Comparison of ENCODE assay signal across 19 cellular contexts in the genomic region with DNA sequence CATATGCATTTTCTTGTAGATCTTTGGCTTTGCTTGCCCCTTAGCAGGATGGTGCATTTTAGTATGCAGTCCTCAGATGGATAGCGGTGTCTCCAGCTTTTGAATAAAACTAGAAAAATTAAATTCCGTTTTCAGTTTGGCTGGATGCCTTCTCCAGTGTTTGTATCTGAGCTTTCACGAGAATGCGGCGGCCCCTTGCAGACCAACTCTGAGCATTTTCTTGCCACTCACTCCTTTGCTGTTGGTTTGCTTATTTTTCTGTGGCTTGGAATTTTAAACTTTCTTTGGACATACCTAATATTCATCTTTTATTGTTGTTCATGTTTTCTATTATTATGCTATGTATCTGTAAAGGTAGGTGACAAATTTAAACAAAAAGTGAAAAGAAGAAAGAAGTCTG.
A peak's percentile ranks its signal among the peaks of the same experiment; 100 is the strongest.
DNase-seq lines count a peak whose midpoint lies in the region; ATAC-seq and TF ChIP-seq lines count a peak whose summit lies in the region.
"Had no signal": no experiment of that assay in that cellular context is flagged by ENCODE, and none has a peak within 500 bp of the region (broad histone marks: within the 10 kb centered on the region; RNA-seq: fewer than 3 reads in every experiment).

No MANE protein-coding gene starts in this region.

- H3K27ac ChIP-seq in heart left ventricle (peak overlapping the region in 6 of 12 donors; percentile 1 to 38 (median 8)), gastroesophageal sphincter (peak overlapping the region; percentile 41 to 56 (median 47)), sigmoid colon (peak overlapping the region; percentile 7 to 72 (median 28))
- H3K27ac ChIP-seq: C4-2B, KMS-11, PC-9 had no signal

- peaks cover 0 to 54% (median 22%) of the 10 kb centered on the region in 12 donors for H3K4me1 ChIP-seq in heart left ventricle
- peaks cover 4 to 71% (median 4%) of the 10 kb centered on the region in 3 donors for H3K4me1 ChIP-seq in gastroesophageal sphincter
- H3K4me1 ChIP-seq in sigmoid colon: peaks cover 0 to 42% (median 32%) of the 10 kb centered on the region in 4 donors

- H3K36me3 ChIP-seq in heart left ventricle: no peaks in the 10 kb centered on the region
- no peaks in the 10 kb centered on the region for H3K36me3 ChIP-seq in gastroesophageal sphincter
- no peaks in the 10 kb centered on the region for H3K36me3 ChIP-seq in sigmoid colon

- intact Hi-C loops in heart left ventricle (cut with DNase I) (no loop called here), left cardiac atrium (cut with DNase I) (no loop called here), sigmoid colon (cut with DNase I) (no loop called here)

- H3K4me3 ChIP-seq in heart left ventricle: peak overlapping the region in 8 of 12 donors; percentile 4 to 37 (median 14)
- peak overlapping the region; percentile 11 to 22 for H3K4me3 ChIP-seq in gastroesophageal sphincter
- peak overlapping the region in 2 of 4 donors; percentile 7 to 12 for H3K4me3 ChIP-seq in sigmoid colon
- H3K4me3 ChIP-seq: PC-9 had no signal

- H3K9me3 ChIP-seq in heart left ventricle: no peaks in the 10 kb centered on the region
- no peaks in the 10 kb centered on the region for H3K9me3 ChIP-seq in gastroesophageal sphincter
- H3K9me3 ChIP-seq in sigmoid colon: no peaks in the 10 kb centered on the region

- no peak for DNase-seq in heart left ventricle
- DNase-seq in left cardiac atrium: no peak
- DNase-seq in sigmoid colon: no peak
- DNase-seq in Ammon's horn (ENCODE audit: low spot score): no peak
- DNase-seq in NCI-H1105 (lab: John Stamatoyannopoulos, UW): no peak
- DNase-seq: 8988T, COR-L47, DMS153, NCI-H1092, NCI-H1694 treated with DMSO at 0.1 percent for 48 hours, NCI-H446, NCI-H748 treated with DMSO at 0.1 percent for 48 hours, PC-9 had no signal

- no peaks in the 10 kb centered on the region for H3K27me3 ChIP-seq in heart left ventricle
- no peaks in the 10 kb centered on the region for H3K27me3 ChIP-seq in gastroesophageal sphincter
- no peaks in the 10 kb centered on the region for H3K27me3 ChIP-seq in sigmoid colon

- TF ChIP-seq POLR2A in heart left ventricle (IDR thresholded peaks at IDR 0.05): no peak
- no peak for TF ChIP-seq POLR2A in gastroesophageal sphincter (IDR thresholded peaks at IDR 0.05)
- TF ChIP-seq POLR2A in sigmoid colon (IDR thresholded peaks at IDR 0.05): no peak

- no peak for ATAC-seq in heart left ventricle
- ATAC-seq in left cardiac atrium: no peak
- no peak for ATAC-seq in gastroesophageal sphincter
- no peak for ATAC-seq in GM21526 (IDR thresholded peaks at IDR 0.05; ENCODE audit: low FRiP score, unreplicated experiment)
- ATAC-seq in HG03571 (IDR thresholded peaks at IDR 0.05; ENCODE audit: unreplicated experiment): no peak
- ATAC-seq: HepG2 had no signal

- WGBS in heart left ventricle, 4 donors: 67 to 79% (median 76%) methylated on average over 5 of the region's 5 CpGs
- WGBS in gastroesophageal sphincter (ENCODE audit: low coverage in 1 of 2), 2 donors: 50 to 77% methylated on average over 5 of the region's 5 CpGs
- 85 to 87% methylated on average over 5 of the region's 5 CpGs for WGBS in sigmoid colon, 2 donors

- TF ChIP-seq EP300 in gastroesophageal sphincter (IDR thresholded peaks at IDR 0.05): no peak
- no peak for TF ChIP-seq EP300 in sigmoid colon (IDR thresholded peaks at IDR 0.05)

- TF ChIP-seq CTCF in heart left ventricle (IDR thresholded peaks at IDR 0.05) (no peak), gastroesophageal sphincter (IDR thresholded peaks at IDR 0.05) (no peak), sigmoid colon (IDR thresholded peaks at IDR 0.05) (no peak)
